Comparison of ENCODE assay signal across 8 cellular contexts in genomic region chr16:87318158-87318644, GRCh38. TPM values are rescaled to one million over a fixed set of nuclear protein-coding genes. Genes with fewer than 3 reads are reported as not detected.
A peak's percentile ranks its signal among the peaks of the same experiment; 100 is the strongest.
DNase-seq lines count a peak whose midpoint lies in the region; ATAC-seq, FAIRE-seq and TF ChIP-seq lines count a peak whose summit lies in the region.

No MANE protein-coding gene starts in this region.

- H3K36me3 ChIP-seq in GM12878 (ENCODE audit: control insufficient read depth in 2 of 2, insufficient read depth in 2 of 2, low read length in 1 of 2) (no peaks in the 10 kb centered on the region), lung (ENCODE audit: control insufficient read depth in 2 of 2, insufficient read depth in 2 of 2, low read length in 2 of 2) (peaks cover 0 to 3% of the 10 kb centered on the region in 2 donors), aorta (ENCODE audit: control insufficient read depth in 1 of 2, insufficient read depth in 2 of 2, low read length in 1 of 2) (no peaks in the 10 kb centered on the region)

- H4K20me1 ChIP-seq in GM12878 (ENCODE audit: control insufficient read depth, insufficient read depth), result no peaks in the 10 kb centered on the region

- POLR2A ChIA-PET in A549 (lab: Yijun Ruan, JAX) (interaction anchor here (0.6 to 1.6 kb wide), 5 partner anchors 9 to 1637 kb away, joined by 3 to 19 read pairs (median 4); partner anchors contain the start of gene FBXO31), GM12878 (lab: Charles Lee) (interaction anchor here (0.7 to 2.9 kb wide), 5 partner anchors 34 to 76 kb away, joined by 3 to 19 read pairs (median 4); partner anchors contain the start of gene FBXO31)

- H3K27me3 ChIP-seq in GM12878 (replicated peaks in 1 of 2; ENCODE audit: control insufficient read depth in 2 of 2, insufficient read depth in 2 of 2, low read length in 1 of 2) (no peaks in the 10 kb centered on the region), lung (ENCODE audit: control insufficient read depth, insufficient read depth) (no peaks in the 10 kb centered on the region), aorta (ENCODE audit: control insufficient read depth in 1 of 2, insufficient read depth in 2 of 2, low read length in 1 of 2) (no peaks in the 10 kb centered on the region)

- FAIRE-seq in A549 (lab: Jason Lieb, UNC), result no peak
- no peak for FAIRE-seq in GM12878 (lab: Jason Lieb, UNC)

- no peak for TF ChIP-seq EP300 in A549 (IDR thresholded peaks at IDR 0.05)
- TF ChIP-seq EP300 in GM12878 (IDR thresholded peaks at IDR 0.05; ENCODE audit: borderline replicate concordance in 1 of 2, control insufficient read depth in 1 of 2, low read depth in 2 of 2, low read length in 2 of 2), result no peak

- H3K27ac ChIP-seq in A549, result peak overlapping the region; percentile 89 to 94
- peak overlapping the region; percentile 95 for H3K27ac ChIP-seq in GM12878 (ENCODE audit: control insufficient read depth, insufficient read depth)
- peak overlapping the region; percentile 97 to 98 for H3K27ac ChIP-seq in lung (ENCODE audit: low read depth in 1 of 2, low read length in 1 of 2)
- H3K27ac ChIP-seq in aorta (ENCODE audit: low read depth in 1 of 2, low read length in 2 of 2), result peak overlapping the region in 1 of 2 donors; percentile 6

- BruUV-seq in GM12878 (replicated peaks; lab: Mats Ljungman, UMichigan), result TSS peak; percentile 88

- peaks cover 6% of the 10 kb centered on the region; the same call in 2 of the 3 replicates for H3K4me1 ChIP-seq in A549
- peaks cover 12% of the 10 kb centered on the region for H3K4me1 ChIP-seq in GM12878 (ENCODE audit: control insufficient read depth, insufficient read depth, low read length)
- H3K4me1 ChIP-seq in lung (ENCODE audit: control insufficient read depth in 2 of 2, insufficient read depth in 2 of 2, low read length in 2 of 2), result peaks cover 3 to 4% of the 10 kb centered on the region in 2 donors
- peaks cover 0 to 4% of the 10 kb centered on the region in 2 donors for H3K4me1 ChIP-seq in aorta (ENCODE audit: control insufficient read depth in 1 of 2, insufficient read depth in 2 of 2, low read length in 2 of 2)

- DNase-seq in A549 (ENCODE audit: low read depth in 1 of 2, low spot score in 1 of 2) (no peak), HFF-Myc (ENCODE audit: extremely low read depth, low read depth) (no peak), GM12878 (ENCODE audit: low read depth, low spot score) (no peak), lung (ENCODE audit: low spot score) (peak; percentile 44), aorta (no peak), germinal center (ENCODE audit: low spot score) (no peak), SHP77 treated with DMSO at 0.1 percent for 48 hours (lab: John Stamatoyannopoulos, UW) (no peak), NCI-H2029 (lab: John Stamatoyannopoulos, UW) (no peak)

- H3K9ac ChIP-seq in GM12878 (ENCODE audit: control insufficient read depth, insufficient read depth, low read length), result peak overlapping the region; percentile 99

- no peak overlapping the region; the same call in 1 of the 2 replicates for H2AFZ ChIP-seq in GM12878 (ENCODE audit: control insufficient read depth, low read depth, low read length)

- TF ChIP-seq POLR2A in A549 (IDR thresholded peaks at IDR 0.05; ENCODE audit: low read length) (no peak), GM12878 (IDR thresholded peaks at IDR 0.05; ENCODE audit: low read depth, low read length) (no peak)

- peaks cover 16% of the 10 kb centered on the region for H3K79me2 ChIP-seq in GM12878 (ENCODE audit: control insufficient read depth, insufficient read depth, low read length)

- H3K4me3 ChIP-seq in A549 (peak overlapping the region; percentile 69), HFF-Myc (replicated peaks; ENCODE audit: low read depth, low read length) (peak overlapping the region; percentile 90), GM12878 (peak overlapping the region; percentile 89), lung (peak overlapping the region; percentile 20), aorta (ENCODE audit: low read length in 2 of 2) (peak overlapping the region; percentile 88 to 91)

- RAD21 ChIA-PET in GM12878 (lab: Charles Lee; ENCODE audit: unreplicated experiment), result interaction anchor here (1.0 to 3.3 kb wide), 2 partner anchors 63 to 66 kb away, joined by 3 to 16 read pairs; partner anchors contain the start of gene FBXO31

- in situ Hi-C loops in GM12878 (cut with MboI), result no loop called here

- H3K9me3 ChIP-seq in A549 (no peaks in the 10 kb centered on the region), GM12878 (replicated peaks; ENCODE audit: control insufficient read depth, insufficient read depth, low read length) (no peaks in the 10 kb centered on the region), lung (ENCODE audit: control insufficient read depth in 2 of 2, insufficient read depth in 1 of 2, low read length in 1 of 2) (no peaks in the 10 kb centered on the region), aorta (ENCODE audit: control insufficient read depth, low read length) (no peaks in the 10 kb centered on the region)

- ATAC-seq in A549 (no peak), GM12878 (no peak), lung (ENCODE audit: insufficient read depth, low FRiP score) (no peak), aorta (ENCODE audit: low FRiP score) (no peak)

- intact Hi-C loops in GM12878 (cut with micrococcal nuclease; ENCODE audit: unreplicated experiment), result loop anchor here (10.0 kb wide), 1 partner anchor 317 kb away; no protein-coding TSS in a partner anchor
- intact Hi-C loops in aorta (cut with DNase I), result loop anchor here (5.0 kb wide), 1 partner anchor 64 kb away; the partner anchor contains the start of gene FBXO31 (in 2 of the 2)

- 14% methylated on average over 9 of the region's 9 CpGs for WGBS in A549 (ENCODE audit: missing lambda C conversion rate)
- WGBS in GM12878 (ENCODE audit: insufficient coverage, insufficient replicate concordance, low lambda C conversion rate, missing lambda C conversion rate), result 27% methylated on average over 9 of the region's 9 CpGs
- 25 to 42% methylated on average over 9 of the region's 9 CpGs for WGBS in lung, 2 donors
- WGBS in aorta, 2 donors, result 9 to 12% methylated on average over 9 of the region's 9 CpGs

- no peak for TF ChIP-seq RAD21 in A549 (conservative IDR thresholded peaks at IDR 0.05 in 1 of 2, IDR thresholded peaks at IDR 0.05 in 1 of 2)
- TF ChIP-seq RAD21 in GM12878 (IDR thresholded peaks at IDR 0.05; ENCODE audit: insufficient read depth, low read depth, low read length), result no peak

- peak overlapping the region; percentile 83 for H3K4me2 ChIP-seq in A549
- peak overlapping the region; percentile 94 for H3K4me2 ChIP-seq in GM12878 (ENCODE audit: control insufficient read depth, insufficient read depth)

- SMC1A ChIA-PET in GM12878 (lab: Charles Lee; ENCODE audit: uncharacterized antibody, unreplicated experiment), result interaction anchor here (1.1 to 2.3 kb wide), 3 partner anchors 10 to 76 kb away, joined by 3 to 8 read pairs (median 7); partner anchors contain the start of gene FBXO31

- TF ChIP-seq CTCF in A549 (IDR thresholded peaks at IDR 0.05) (no peak), HFF-Myc (IDR thresholded peaks at IDR 0.05; ENCODE audit: low read depth, low read length, missing control alignments) (no peak), GM12878 (IDR thresholded peaks at IDR 0.05 in 2 of 3, conservative IDR thresholded peaks at IDR 0.05 in 1 of 3; ENCODE audit: control insufficient read depth in 2 of 3, extremely low read depth in 1 of 3, insufficient read depth in 1 of 3, low read depth in 3 of 3, low read length in 3 of 3) (no peak), lung (IDR thresholded peaks at IDR 0.05; ENCODE audit: control extremely low read depth, extremely low read depth) (no peak)

- CTCF ChIA-PET in A549 (lab: Yijun Ruan, JAX) (interaction anchor here (0.9 to 3.5 kb wide), 6 partner anchors 10 to 318 kb away, joined by 3 to 19 read pairs (median 5); partner anchors contain the start of gene FBXO31), GM12878 (lab: Yijun Ruan, JAX) (interaction anchor here (1.1 to 3.9 kb wide), 3 partner anchors 65 to 76 kb away, joined by 4 to 15 read pairs (median 5); no protein-coding TSS in a partner anchor)

TF ChIP-seq in A549, 52 proteins besides CTCF, POLR2A, EP300 and RAD21 (continues in another document):
- TF ChIP-seq HEYL (CRISPR knock-in tag; IDR thresholded peaks at IDR 0.05) (no peak), KDM1A (IDR thresholded peaks at IDR 0.05; ENCODE audit: low read depth) (no peak), RARB (CRISPR knock-in tag; IDR thresholded peaks at IDR 0.05) (no peak), HOXB13 (CRISPR knock-in tag; IDR thresholded peaks at IDR 0.05; ENCODE audit: low read depth) (no peak), SREBF2 (IDR thresholded peaks at IDR 0.05) (no peak)

RNA-seq across cellular contexts. Expression of gene C16orf95, which starts 1.0 kb away (rescaled TPM):
- 3.4 and 3.5 TPM in 2 replicates for polyA plus RNA-seq in A549 (2011; rRNA removed)
- 8.1 and 10.3 TPM in 2 replicates for polyA plus RNA-seq in A549 (2012; cell fraction: cytosol; rRNA removed)
- 9.7 and 10.6 TPM in 2 replicates for polyA plus RNA-seq in A549 (2012; cell fraction: nucleus; rRNA removed)
- 4.2 to 6.3 TPM (median 6.1 TPM) in 3 replicates for polyA plus RNA-seq in A549 (2017; fragmentation: RNase III; extraction: RNeasy Plus Mini Kit Qiagen cat#74134 plus additional on column Dnase treatment)
- 1.7 and 4.2 TPM in 2 replicates for polyA minus RNA-seq in A549 (2011; rRNA and poly(A)+ RNA removed)
- 8.1 and 8.3 TPM in 2 replicates for total RNA-seq in GM12878 (2013; cell fraction: nucleolus; rRNA removed)
- 4.7 and 7.2 TPM in 2 replicates for total RNA-seq in GM12878 (2014; rRNA removed)
- total RNA-seq in GM12878 (2014; rRNA removed; fragmentation: Illumina TruSeq; extraction: Trizol), result 3.4 TPM in 2 replicates
- 10.5 and 11.7 TPM in 2 replicates for total RNA-seq in GM12878 (2021)
- 3.7 TPM for polyA plus RNA-seq in GM12878 (2011; ENCODE audit: low read depth)
- polyA plus RNA-seq in GM12878 (2011; rRNA removed), result 1.8 and 4.8 TPM in 2 replicates
- 6.5 and 8.2 TPM in 2 replicates for polyA plus RNA-seq in GM12878 (2011; cell fraction: cytosol; rRNA removed)
- polyA plus RNA-seq in GM12878 (2011; cell fraction: nucleus; rRNA removed), result 6.8 and 10.2 TPM in 2 replicates
- polyA plus RNA-seq in GM12878 (2012), result 7.1 and 7.5 TPM in 2 replicates
- 1.0 and 1.5 TPM in 2 replicates for polyA plus RNA-seq in GM12878 (2014; fragmentation: Illumina TruSeq; extraction: Trizol)
- 1 to 10 TPM in 1 of 2 experiments, under 1 TPM in 1; 0.90 to 4.8 TPM for polyA plus RNA-seq in GM12878 (2014; fragmentation: Nextera tagmentation; extraction: Ambion mirVana)
- 6.2 and 8.1 TPM in 2 replicates for polyA plus RNA-seq in GM12878 (2014; rRNA removed)
- 10 to 100 TPM; 19.5 to 22.7 TPM for polyA plus RNA-seq in GM12878 (2016; fragmentation: Nextera tagmentation; extraction: Ambion mirVana)
- polyA minus RNA-seq in GM12878 (2011; rRNA and poly(A)+ RNA removed), result 2.7 and 3.4 TPM in 2 replicates
- not detected in 2 replicates for polyA minus RNA-seq in GM12878 (2011; cell fraction: cytosol; rRNA and poly(A)+ RNA removed)
- polyA minus RNA-seq in GM12878 (2011; cell fraction: nucleus; rRNA and poly(A)+ RNA removed), result 4.1 and 4.9 TPM in 2 replicates
- total RNA-seq in lung, result 1 to 10 TPM in 1 of 2 donors, under 1 TPM in 1; 0.48 to 4.3 TPM
- 1 to 10 TPM; 1.9 to 2.3 TPM for polyA plus RNA-seq in lung
- total RNA-seq in aorta, result 1 to 10 TPM; 2.2 to 3.5 TPM
- 1 to 10 TPM; 5.0 to 6.6 TPM for polyA plus RNA-seq in aorta

Comparison
In these comparisons a context has a peak if more than half of its experiments do, and no peak if none do; other contexts are left out.
1. H3K4me3 ChIP-seq: peak in every context shown above with its lines; median percentile 90 in HFF-Myc; 90 in aorta; 89 in GM12878; 69 in A549; 20 in lung.